17 cellular contexts compared by ENCODE assay signal in genomic region chr4:93751410-93751809, GRCh38.
DNase-seq lines count a peak whose midpoint lies in the region; ATAC-seq lines count a peak whose summit lies in the region.
"Had no signal": no experiment of that assay in that cellular context is flagged by ENCODE, and none has a peak within 500 bp of the region (broad histone marks: within the 10 kb centered on the region; RNA-seq: fewer than 3 reads in every experiment).

No MANE protein-coding gene starts in this region.

- DNase-seq in COR-L47 (lab: John Stamatoyannopoulos, UW) (peak; percentile 61), NCI-H146 treated with DMSO at 0.1 percent for 48 hours (lab: John Stamatoyannopoulos, UW; ENCODE audit: unreplicated experiment) (peak; percentile 4), NCI-H2107 (lab: John Stamatoyannopoulos, UW) (no peak), KBM-7 (no peak)
- no peak for DNase-seq in stimulated activated naive CD4-positive, alpha-beta T cell treated with Interleukin-2 at 50 U/mL for 16 hours (lab: John Stamatoyannopoulos, UW)
- DNase-seq: activated CD4-positive, alpha-beta T cell treated with anti-CD3 and anti-CD28 coated beads, Interleukin-2, amount 50 U/mL, for 4 hours; activated naive CD4-positive, alpha-beta T cell treated with anti-CD3 and anti-CD28 coated beads for 36 hours; H7; mucosa of descending colon; NCI-H1105; NCI-H226; retina; stimulated activated naive CD4-positive, alpha-beta T cell; SW 1271 had no signal

- ATAC-seq in GM19438 (IDR thresholded peaks at IDR 0.05; ENCODE audit: low read depth, unreplicated experiment) = peak; percentile 73
- ATAC-seq in HG03097 (IDR thresholded peaks at IDR 0.05; ENCODE audit: low FRiP score, unreplicated experiment) = peak; percentile 57
- ATAC-seq in GM21447 (IDR thresholded peaks at IDR 0.05; ENCODE audit: unreplicated experiment) = no peak
- ATAC-seq: mucosa of descending colon had no signal

- in situ Hi-C loops in KBM-7 (cut with MboI; ENCODE audit: low pct_unique_long_range_greater_than_20kb, low sequenced_read_pairs) = no loop called here

Comparison
In these comparisons a context has a peak if more than half of its experiments do, and no peak if none do; other contexts are left out.
1. DNase-seq: peak in COR-L47 (single experiment) and NCI-H146 treated with DMSO at 0.1 percent for 48 hours (single experiment); none in NCI-H2107 (single experiment), KBM-7 (single experiment) and stimulated activated naive CD4-positive, alpha-beta T cell treated with Interleukin-2 at 50 U/mL for 16 hours (single experiment).